Comparison of ENCODE assay signal across 10 cellular contexts in the genomic region with DNA sequence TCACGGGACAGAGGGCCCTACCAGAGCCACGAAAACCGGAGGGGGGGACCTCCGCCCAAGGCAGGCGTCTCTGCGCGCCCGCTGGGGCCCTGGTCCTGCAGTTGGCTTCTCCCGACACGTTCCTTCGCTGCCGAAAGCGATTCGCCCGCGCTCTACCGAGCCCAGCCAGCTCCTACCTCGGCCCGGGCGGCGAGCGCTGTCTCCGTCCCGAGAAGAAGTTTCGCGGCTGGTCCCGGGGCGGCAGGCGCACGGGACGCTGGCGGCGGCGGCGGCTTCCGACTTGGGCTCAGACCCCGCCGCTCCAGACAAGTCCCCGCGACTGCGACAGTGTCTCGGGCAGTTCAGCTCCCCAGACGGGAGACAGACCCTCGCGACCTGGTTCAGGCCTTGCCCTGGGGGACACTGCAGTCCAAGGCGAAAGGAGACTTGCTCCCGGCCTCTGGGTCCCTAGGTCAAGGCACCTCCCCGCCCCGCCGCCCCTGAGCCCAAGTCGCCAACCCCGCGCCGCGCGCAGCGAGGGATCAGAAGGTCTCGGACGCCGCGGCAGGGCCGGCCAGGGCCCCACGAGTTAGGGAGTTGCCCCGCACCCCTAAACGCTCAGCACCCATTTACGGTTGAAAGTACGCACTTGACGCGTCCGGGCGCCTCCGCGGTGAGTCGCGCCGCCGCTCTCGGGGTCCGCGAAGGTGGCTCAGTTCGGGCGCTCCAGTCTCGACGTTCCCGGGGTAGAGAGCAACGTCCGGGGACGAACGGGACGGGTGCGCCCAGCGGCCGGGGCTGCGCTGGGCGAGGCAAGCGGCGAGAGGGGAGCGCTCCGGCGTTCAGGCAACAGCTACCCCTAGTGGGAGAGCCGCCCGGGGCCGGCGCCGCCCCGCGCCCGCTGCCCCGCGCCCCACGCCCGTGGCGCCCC. TPM values are rescaled to one million over a fixed set of nuclear protein-coding genes. Genes with fewer than 3 reads are reported as not detected.
DNase-seq lines count a peak whose midpoint lies in the region; ATAC-seq and TF ChIP-seq lines count a peak whose summit lies in the region.
"Had no signal": no experiment of that assay in that cellular context is flagged by ENCODE, and none has a peak within 500 bp of the region (broad histone marks: within the 10 kb centered on the region; RNA-seq: fewer than 3 reads in every experiment).

No MANE protein-coding gene starts in this region.

- intact Hi-C loops in ascending aorta (cut with DNase I) (no loop called here), sigmoid colon (cut with DNase I) (loop anchor here (1.0 to 10.0 kb wide), 7 partner anchors 103 to 1178 kb away; no protein-coding TSS in a partner anchor)

- H3K79me2 ChIP-seq in GM23338 (replicated peaks; ENCODE audit: insufficient read depth) = no peaks in the 10 kb centered on the region

- H3K27me3 Mint-ChIP-seq in GM23338 (ENCODE audit: insufficient read depth, low read depth, poor library complexity) = peaks cover 77% of the 10 kb centered on the region

- H2AFZ ChIP-seq in GM23338 = peak overlapping the region; percentile 92

- H3K27me3 ChIP-seq in GM23338 (ENCODE audit: insufficient read depth) = peaks cover 78% of the 10 kb centered on the region
- peaks cover 25% of the 10 kb centered on the region for H3K27me3 ChIP-seq in ascending aorta
- peaks cover 36 to 77% (median 39%) of the 10 kb centered on the region in 3 donors for H3K27me3 ChIP-seq in sigmoid colon

- peaks cover 22% of the 10 kb centered on the region for H3K9me3 Mint-ChIP-seq in GM23338

- no peaks in the 10 kb centered on the region for H3K9me3 ChIP-seq in ascending aorta
- H3K9me3 ChIP-seq in iPS-18c (ENCODE audit: control insufficient read depth, insufficient read depth, low read length) = peaks cover 10% of the 10 kb centered on the region
- H3K9me3 ChIP-seq in sigmoid colon = peaks cover 0 to 17% (median 12%) of the 10 kb centered on the region in 4 donors

- WGBS in sigmoid colon, 2 donors = 2 to 3% methylated on average over 113 of the region's 113 CpGs

- H3K36me3 Mint-ChIP-seq in GM23338 (ENCODE audit: low read depth) = peaks cover 10% of the 10 kb centered on the region

- peaks cover 6% of the 10 kb centered on the region for H3K4me1 Mint-ChIP-seq in GM23338

- no peaks in the 10 kb centered on the region for H3F3A ChIP-seq in GM23338 (replicated peaks; ENCODE audit: low read depth)

- peak; percentile 67 for DNase-seq in GM23338 (ENCODE audit: low spot score)
- DNase-seq in ascending aorta (ENCODE audit: low spot score in 2 of 2) = no peak
- peak; percentile 81 for DNase-seq in sigmoid colon
- no peak for DNase-seq in ureter (ENCODE audit: low spot score)
- DNase-seq in NCI-H1930 (lab: John Stamatoyannopoulos, UW) = no peak
- DNase-seq: effector CD8-positive, alpha-beta T cell; NCI-H510A had no signal

- H3K36me3 ChIP-seq in GM23338 (ENCODE audit: insufficient read depth) (no peaks in the 10 kb centered on the region), ascending aorta (no peaks in the 10 kb centered on the region), sigmoid colon (peaks cover 0 to 10% (median 1%) of the 10 kb centered on the region in 4 donors)

- peaks cover 6% of the 10 kb centered on the region for H4K20me1 ChIP-seq in GM23338 (replicated peaks; ENCODE audit: insufficient read depth)

- ATAC-seq in GM23338 (peak; percentile 22), GM21367 (IDR thresholded peaks at IDR 0.05; ENCODE audit: unreplicated experiment) (no peak), HG02840 (IDR thresholded peaks at IDR 0.05; ENCODE audit: low FRiP score, unreplicated experiment) (no peak)

- TF ChIP-seq EP300 in sigmoid colon (IDR thresholded peaks at IDR 0.05) = no peak

- TF ChIP-seq POLR2A in sigmoid colon (IDR thresholded peaks at IDR 0.05) = no peak

- H3K27ac Mint-ChIP-seq in GM23338 = no peak overlapping the region

- H3K4me3 ChIP-seq in GM23338 (peak overlapping the region; percentile 57), ascending aorta (peak overlapping the region; percentile 16 to 52), iPS-18c (ENCODE audit: insufficient read depth, low read depth, low read length) (peak overlapping the region; percentile 51), sigmoid colon (peak overlapping the region; percentile 57 to 64 (median 61))

- no peak overlapping the region for H3K27ac ChIP-seq in GM23338 (ENCODE audit: low read depth)
- no peak overlapping the region for H3K27ac ChIP-seq in ascending aorta
- H3K27ac ChIP-seq in sigmoid colon = peak overlapping the region; percentile 38 to 75 (median 66)

- H3K4me3 Mint-ChIP-seq in GM23338 = peak overlapping the region; percentile 29; the same call in 2 of the 3 replicates

- H3K9me2 ChIP-seq in GM23338 (ENCODE audit: insufficient read depth) = no peaks in the 10 kb centered on the region

- TF ChIP-seq CTCF in GM23338 (conservative IDR thresholded peaks at IDR 0.05; ENCODE audit: low read depth in 2 of 2) = no peak; a peak in 1 of 4 replicates
- TF ChIP-seq CTCF in ascending aorta (IDR thresholded peaks at IDR 0.05) = no peak
- TF ChIP-seq CTCF in sigmoid colon (IDR thresholded peaks at IDR 0.05) = peak in 1 of 4 experiments; percentile 24

- H3K4me1 ChIP-seq in GM23338 (ENCODE audit: insufficient read depth) = peaks cover 3% of the 10 kb centered on the region; the same call in 1 of the 2 replicates
- no peaks in the 10 kb centered on the region for H3K4me1 ChIP-seq in ascending aorta
- H3K4me1 ChIP-seq in sigmoid colon = peaks cover 0 to 22% (median 11%) of the 10 kb centered on the region in 4 donors

- peak overlapping the region; percentile 76 for H3K4me2 ChIP-seq in GM23338

TF ChIP-seq in GM23338, 12 proteins besides CTCF, POLR2A, EP300 and RAD21:
- peak; percentile 98 for TF ChIP-seq EZH2 (IDR thresholded peaks at IDR 0.05; ENCODE audit: low read depth, unreplicated experiment)
- TF ChIP-seq JUNB (IDR thresholded peaks at IDR 0.05; ENCODE audit: unreplicated experiment) = no peak
- TF ChIP-seq ZNF114 (CRISPR knock-in tag; IDR thresholded peaks at IDR 0.05) = no peak
- peak; percentile 98 for TF ChIP-seq EZH2phosphoT487 (IDR thresholded peaks at IDR 0.05; ENCODE audit: unreplicated experiment)
TF ChIP-seq in GM23338: peak in this region for 2.

RNA-seq across cellular contexts. Expression of a gene that starts 1.4 kb away (rescaled TPM):
- 0.28 TPM in 1 of 2 replicates, not detected in the other for total RNA-seq in GM23338 (2014; rRNA removed; shearing (Covaris generic))
- 0.10 TPM in 2 replicates for polyA plus RNA-seq in GM23338 (2016; fragmentation: Nextera tagmentation; extraction: Ambion mirVana)
- not detected for total RNA-seq in ascending aorta
- 1 to 10 TPM in 3 of 4 donors, under 1 TPM in 1; 0.55 to 4.3 (median 2.5) TPM for total RNA-seq in sigmoid colon
- 1 to 10 TPM in 2 of 3 donors, under 1 TPM in 1; 0.23 to 6.0 (median 2.4) TPM for polyA plus RNA-seq in sigmoid colon
- 0.47 TPM for total RNA-seq in ureter

Comparison
In these comparisons a context has a peak if more than half of its experiments do, and no peak if none do; other contexts are left out.
1. DNase-seq: peak in GM23338 (single experiment) and sigmoid colon (single experiment); none in ascending aorta (0 of 2), ureter (single experiment) and NCI-H1930 (0 of 2).
2. H3K27ac ChIP-seq: peak in sigmoid colon (4 of 4); none in GM23338 (single experiment) and ascending aorta (0 of 2).
3. Peak in every context shown above with its lines, with median percentiles within 50 percentile points of each other: H3K4me3 ChIP-seq.